Comparison of ENCODE assay signal across 1 cellular context in the genomic region with DNA sequence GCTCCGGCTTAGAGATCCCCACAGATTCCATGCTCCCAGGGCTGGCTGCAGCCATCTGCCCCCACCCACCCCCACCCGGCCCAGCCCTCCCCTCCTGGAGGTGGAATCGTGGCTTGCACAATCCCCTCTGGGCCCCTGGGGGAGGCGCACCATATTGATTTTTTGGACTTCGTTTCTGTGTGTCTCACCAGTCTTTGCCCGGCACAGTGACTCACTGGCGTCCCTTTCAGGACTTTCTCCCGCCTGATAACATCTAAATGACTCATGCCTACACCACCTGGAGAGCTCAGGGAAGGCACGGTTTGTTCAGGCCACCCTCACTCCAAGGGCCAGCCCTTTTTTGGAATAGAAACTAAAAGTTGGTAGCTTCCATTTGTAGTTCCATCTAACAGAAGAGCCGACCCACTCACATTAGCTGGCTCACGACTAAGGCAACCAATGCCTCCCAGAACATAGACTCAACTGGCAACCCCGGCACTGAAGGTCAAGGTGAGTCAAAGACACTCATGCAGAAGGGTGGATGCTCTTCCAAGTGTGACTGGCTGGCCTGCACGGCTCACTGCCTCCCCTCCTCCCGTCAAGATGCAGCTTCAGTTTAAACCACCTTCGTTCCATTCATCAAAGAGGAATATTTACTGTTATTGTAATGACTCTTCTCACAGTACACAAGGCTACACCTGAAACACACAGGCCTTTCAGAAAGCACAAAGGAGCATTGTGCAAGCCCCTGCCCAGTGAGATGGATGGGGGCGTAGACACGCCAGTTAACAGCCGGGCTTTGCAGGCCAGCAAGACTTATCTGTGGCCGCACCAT.
A peak's percentile ranks its signal among the peaks of the same experiment; 100 is the strongest.
TF ChIP-seq lines count a peak whose summit lies in the region.

No MANE protein-coding gene starts in this region.

TF ChIP-seq in HepG2, 621 proteins besides CTCF, POLR2A, EP300 and RAD21 (continued from another document and continues in another):
- TF ChIP-seq, protein P1, sequence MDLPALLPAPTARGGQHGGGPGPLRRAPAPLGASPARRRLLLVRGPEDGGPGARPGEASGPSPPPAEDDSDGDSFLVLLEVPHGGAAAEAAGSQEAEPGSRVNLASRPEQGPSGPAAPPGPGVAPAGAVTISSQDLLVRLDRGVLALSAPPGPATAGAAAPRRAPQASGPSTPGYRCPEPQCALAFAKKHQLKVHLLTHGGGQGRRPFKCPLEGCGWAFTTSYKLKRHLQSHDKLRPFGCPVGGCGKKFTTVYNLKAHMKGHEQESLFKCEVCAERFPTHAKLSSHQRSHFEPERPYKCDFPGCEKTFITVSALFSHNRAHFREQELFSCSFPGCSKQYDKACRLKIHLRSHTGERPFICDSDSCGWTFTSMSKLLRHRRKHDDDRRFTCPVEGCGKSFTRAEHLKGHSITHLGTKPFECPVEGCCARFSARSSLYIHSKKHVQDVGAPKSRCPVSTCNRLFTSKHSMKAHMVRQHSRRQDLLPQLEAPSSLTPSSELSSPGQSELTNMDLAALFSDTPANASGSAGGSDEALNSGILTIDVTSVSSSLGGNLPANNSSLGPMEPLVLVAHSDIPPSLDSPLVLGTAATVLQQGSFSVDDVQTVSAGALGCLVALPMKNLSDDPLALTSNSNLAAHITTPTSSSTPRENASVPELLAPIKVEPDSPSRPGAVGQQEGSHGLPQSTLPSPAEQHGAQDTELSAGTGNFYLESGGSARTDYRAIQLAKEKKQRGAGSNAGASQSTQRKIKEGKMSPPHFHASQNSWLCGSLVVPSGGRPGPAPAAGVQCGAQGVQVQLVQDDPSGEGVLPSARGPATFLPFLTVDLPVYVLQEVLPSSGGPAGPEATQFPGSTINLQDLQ (CRISPR knock-in tag; IDR thresholded peaks at IDR 0.05) = no peak
- TF ChIP-seq, protein P2, sequence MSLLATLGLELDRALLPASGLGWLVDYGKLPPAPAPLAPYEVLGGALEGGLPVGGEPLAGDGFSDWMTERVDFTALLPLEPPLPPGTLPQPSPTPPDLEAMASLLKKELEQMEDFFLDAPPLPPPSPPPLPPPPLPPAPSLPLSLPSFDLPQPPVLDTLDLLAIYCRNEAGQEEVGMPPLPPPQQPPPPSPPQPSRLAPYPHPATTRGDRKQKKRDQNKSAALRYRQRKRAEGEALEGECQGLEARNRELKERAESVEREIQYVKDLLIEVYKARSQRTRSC (CRISPR knock-in tag; IDR thresholded peaks at IDR 0.05; ENCODE audit: low read depth) = no peak
- TF ChIP-seq, protein P3, sequence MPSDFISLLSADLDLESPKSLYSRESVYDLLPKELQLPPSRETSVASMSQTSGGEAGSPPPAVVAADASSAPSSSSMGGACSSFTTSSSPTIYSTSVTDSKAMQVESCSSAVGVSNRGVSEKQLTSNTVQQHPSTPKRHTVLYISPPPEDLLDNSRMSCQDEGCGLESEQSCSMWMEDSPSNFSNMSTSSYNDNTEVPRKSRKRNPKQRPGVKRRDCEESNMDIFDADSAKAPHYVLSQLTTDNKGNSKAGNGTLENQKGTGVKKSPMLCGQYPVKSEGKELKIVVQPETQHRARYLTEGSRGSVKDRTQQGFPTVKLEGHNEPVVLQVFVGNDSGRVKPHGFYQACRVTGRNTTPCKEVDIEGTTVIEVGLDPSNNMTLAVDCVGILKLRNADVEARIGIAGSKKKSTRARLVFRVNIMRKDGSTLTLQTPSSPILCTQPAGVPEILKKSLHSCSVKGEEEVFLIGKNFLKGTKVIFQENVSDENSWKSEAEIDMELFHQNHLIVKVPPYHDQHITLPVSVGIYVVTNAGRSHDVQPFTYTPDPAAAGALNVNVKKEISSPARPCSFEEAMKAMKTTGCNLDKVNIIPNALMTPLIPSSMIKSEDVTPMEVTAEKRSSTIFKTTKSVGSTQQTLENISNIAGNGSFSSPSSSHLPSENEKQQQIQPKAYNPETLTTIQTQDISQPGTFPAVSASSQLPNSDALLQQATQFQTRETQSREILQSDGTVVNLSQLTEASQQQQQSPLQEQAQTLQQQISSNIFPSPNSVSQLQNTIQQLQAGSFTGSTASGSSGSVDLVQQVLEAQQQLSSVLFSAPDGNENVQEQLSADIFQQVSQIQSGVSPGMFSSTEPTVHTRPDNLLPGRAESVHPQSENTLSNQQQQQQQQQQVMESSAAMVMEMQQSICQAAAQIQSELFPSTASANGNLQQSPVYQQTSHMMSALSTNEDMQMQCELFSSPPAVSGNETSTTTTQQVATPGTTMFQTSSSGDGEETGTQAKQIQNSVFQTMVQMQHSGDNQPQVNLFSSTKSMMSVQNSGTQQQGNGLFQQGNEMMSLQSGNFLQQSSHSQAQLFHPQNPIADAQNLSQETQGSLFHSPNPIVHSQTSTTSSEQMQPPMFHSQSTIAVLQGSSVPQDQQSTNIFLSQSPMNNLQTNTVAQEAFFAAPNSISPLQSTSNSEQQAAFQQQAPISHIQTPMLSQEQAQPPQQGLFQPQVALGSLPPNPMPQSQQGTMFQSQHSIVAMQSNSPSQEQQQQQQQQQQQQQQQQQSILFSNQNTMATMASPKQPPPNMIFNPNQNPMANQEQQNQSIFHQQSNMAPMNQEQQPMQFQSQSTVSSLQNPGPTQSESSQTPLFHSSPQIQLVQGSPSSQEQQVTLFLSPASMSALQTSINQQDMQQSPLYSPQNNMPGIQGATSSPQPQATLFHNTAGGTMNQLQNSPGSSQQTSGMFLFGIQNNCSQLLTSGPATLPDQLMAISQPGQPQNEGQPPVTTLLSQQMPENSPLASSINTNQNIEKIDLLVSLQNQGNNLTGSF (CRISPR knock-in tag; IDR thresholded peaks at IDR 0.05) = no peak
- TF ChIP-seq, protein P4, sequence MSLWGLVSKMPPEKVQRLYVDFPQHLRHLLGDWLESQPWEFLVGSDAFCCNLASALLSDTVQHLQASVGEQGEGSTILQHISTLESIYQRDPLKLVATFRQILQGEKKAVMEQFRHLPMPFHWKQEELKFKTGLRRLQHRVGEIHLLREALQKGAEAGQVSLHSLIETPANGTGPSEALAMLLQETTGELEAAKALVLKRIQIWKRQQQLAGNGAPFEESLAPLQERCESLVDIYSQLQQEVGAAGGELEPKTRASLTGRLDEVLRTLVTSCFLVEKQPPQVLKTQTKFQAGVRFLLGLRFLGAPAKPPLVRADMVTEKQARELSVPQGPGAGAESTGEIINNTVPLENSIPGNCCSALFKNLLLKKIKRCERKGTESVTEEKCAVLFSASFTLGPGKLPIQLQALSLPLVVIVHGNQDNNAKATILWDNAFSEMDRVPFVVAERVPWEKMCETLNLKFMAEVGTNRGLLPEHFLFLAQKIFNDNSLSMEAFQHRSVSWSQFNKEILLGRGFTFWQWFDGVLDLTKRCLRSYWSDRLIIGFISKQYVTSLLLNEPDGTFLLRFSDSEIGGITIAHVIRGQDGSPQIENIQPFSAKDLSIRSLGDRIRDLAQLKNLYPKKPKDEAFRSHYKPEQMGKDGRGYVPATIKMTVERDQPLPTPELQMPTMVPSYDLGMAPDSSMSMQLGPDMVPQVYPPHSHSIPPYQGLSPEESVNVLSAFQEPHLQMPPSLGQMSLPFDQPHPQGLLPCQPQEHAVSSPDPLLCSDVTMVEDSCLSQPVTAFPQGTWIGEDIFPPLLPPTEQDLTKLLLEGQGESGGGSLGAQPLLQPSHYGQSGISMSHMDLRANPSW (CRISPR knock-in tag; IDR thresholded peaks at IDR 0.05; ENCODE audit: borderline replicate concordance) = 0 out of 2 replicates have a peak, but pooled peaks have one; percentile 50
- peak; percentile 45 for TF ChIP-seq STAG1 (CRISPR knock-in tag; IDR thresholded peaks at IDR 0.05)
- TF ChIP-seq KDM2A (CRISPR knock-in tag; IDR thresholded peaks at IDR 0.05; ENCODE audit: borderline replicate concordance, low read depth) = peak; percentile 61
- TF ChIP-seq ZNF234 (CRISPR knock-in tag; conservative IDR thresholded peaks at IDR 0.05) = no peak
- peak; percentile 71; the same call in 1 of the 2 replicates for TF ChIP-seq CHD4 (IDR thresholded peaks at IDR 0.05; ENCODE audit: borderline replicate concordance, low read length)
- no peak for TF ChIP-seq MBNL3 (CRISPR knock-in tag; conservative IDR thresholded peaks at IDR 0.05)
- TF ChIP-seq ZSCAN21 (CRISPR knock-in tag; IDR thresholded peaks at IDR 0.05; ENCODE audit: borderline replicate concordance) = peak; percentile 51; the same call in 1 of the 2 replicates
- TF ChIP-seq, protein P5, sequence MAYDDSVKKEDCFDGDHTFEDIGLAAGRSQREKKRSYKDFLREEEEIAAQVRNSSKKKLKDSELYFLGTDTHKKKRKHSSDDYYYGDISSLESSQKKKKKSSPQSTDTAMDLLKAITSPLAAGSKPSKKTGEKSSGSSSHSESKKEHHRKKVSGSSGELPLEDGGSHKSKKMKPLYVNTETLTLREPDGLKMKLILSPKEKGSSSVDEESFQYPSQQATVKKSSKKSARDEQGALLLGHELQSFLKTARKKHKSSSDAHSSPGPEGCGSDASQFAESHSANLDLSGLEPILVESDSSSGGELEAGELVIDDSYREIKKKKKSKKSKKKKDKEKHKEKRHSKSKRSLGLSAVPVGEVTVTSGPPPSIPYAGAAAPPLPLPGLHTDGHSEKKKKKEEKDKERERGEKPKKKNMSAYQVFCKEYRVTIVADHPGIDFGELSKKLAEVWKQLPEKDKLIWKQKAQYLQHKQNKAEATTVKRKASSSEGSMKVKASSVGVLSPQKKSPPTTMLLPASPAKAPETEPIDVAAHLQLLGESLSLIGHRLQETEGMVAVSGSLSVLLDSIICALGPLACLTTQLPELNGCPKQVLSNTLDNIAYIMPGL (CRISPR knock-in tag; IDR thresholded peaks at IDR 0.05; ENCODE audit: borderline replicate concordance in 1 of 2, low read depth in 1 of 2) = peak; percentile 34 to 42; a peak in 2 of 4 replicates
- TF ChIP-seq, protein P6, sequence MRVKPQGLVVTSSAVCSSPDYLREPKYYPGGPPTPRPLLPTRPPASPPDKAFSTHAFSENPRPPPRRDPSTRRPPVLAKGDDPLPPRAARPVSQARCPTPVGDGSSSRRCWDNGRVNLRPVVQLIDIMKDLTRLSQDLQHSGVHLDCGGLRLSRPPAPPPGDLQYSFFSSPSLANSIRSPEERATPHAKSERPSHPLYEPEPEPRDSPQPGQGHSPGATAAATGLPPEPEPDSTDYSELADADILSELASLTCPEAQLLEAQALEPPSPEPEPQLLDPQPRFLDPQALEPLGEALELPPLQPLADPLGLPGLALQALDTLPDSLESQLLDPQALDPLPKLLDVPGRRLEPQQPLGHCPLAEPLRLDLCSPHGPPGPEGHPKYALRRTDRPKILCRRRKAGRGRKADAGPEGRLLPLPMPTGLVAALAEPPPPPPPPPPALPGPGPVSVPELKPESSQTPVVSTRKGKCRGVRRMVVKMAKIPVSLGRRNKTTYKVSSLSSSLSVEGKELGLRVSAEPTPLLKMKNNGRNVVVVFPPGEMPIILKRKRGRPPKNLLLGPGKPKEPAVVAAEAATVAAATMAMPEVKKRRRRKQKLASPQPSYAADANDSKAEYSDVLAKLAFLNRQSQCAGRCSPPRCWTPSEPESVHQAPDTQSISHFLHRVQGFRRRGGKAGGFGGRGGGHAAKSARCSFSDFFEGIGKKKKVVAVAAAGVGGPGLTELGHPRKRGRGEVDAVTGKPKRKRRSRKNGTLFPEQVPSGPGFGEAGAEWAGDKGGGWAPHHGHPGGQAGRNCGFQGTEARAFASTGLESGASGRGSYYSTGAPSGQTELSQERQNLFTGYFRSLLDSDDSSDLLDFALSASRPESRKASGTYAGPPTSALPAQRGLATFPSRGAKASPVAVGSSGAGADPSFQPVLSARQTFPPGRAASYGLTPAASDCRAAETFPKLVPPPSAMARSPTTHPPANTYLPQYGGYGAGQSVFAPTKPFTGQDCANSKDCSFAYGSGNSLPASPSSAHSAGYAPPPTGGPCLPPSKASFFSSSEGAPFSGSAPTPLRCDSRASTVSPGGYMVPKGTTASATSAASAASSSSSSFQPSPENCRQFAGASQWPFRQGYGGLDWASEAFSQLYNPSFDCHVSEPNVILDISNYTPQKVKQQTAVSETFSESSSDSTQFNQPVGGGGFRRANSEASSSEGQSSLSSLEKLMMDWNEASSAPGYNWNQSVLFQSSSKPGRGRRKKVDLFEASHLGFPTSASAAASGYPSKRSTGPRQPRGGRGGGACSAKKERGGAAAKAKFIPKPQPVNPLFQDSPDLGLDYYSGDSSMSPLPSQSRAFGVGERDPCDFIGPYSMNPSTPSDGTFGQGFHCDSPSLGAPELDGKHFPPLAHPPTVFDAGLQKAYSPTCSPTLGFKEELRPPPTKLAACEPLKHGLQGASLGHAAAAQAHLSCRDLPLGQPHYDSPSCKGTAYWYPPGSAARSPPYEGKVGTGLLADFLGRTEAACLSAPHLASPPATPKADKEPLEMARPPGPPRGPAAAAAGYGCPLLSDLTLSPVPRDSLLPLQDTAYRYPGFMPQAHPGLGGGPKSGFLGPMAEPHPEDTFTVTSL (CRISPR knock-in tag; IDR thresholded peaks at IDR 0.05; ENCODE audit: borderline replicate concordance) = peak; percentile 46; the same call in 1 of the 2 replicates
- TF ChIP-seq, protein P7, sequence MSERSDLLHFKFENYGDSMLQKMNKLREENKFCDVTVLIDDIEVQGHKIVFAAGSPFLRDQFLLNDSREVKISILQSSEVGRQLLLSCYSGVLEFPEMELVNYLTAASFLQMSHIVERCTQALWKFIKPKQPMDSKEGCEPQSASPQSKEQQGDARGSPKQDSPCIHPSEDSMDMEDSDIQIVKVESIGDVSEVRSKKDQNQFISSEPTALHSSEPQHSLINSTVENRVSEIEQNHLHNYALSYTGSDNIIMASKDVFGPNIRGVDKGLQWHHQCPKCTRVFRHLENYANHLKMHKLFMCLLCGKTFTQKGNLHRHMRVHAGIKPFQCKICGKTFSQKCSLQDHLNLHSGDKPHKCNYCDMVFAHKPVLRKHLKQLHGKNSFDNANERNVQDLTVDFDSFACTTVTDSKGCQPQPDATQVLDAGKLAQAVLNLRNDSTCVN (CRISPR knock-in tag; IDR thresholded peaks at IDR 0.05; ENCODE audit: borderline replicate concordance) = peak; percentile 42; the same call in 1 of the 2 replicates
- TF ChIP-seq, protein P8, sequence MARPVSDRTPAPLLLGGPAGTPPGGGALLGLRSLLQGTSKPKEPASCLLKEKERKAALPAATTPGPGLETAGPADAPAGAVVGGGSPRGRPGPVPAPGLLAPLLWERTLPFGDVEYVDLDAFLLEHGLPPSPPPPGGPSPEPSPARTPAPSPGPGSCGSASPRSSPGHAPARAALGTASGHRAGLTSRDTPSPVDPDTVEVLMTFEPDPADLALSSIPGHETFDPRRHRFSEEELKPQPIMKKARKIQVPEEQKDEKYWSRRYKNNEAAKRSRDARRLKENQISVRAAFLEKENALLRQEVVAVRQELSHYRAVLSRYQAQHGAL (CRISPR knock-in tag; IDR thresholded peaks at IDR 0.05; ENCODE audit: not compliant biosample characterization) = no peak
- TF ChIP-seq, protein P9, sequence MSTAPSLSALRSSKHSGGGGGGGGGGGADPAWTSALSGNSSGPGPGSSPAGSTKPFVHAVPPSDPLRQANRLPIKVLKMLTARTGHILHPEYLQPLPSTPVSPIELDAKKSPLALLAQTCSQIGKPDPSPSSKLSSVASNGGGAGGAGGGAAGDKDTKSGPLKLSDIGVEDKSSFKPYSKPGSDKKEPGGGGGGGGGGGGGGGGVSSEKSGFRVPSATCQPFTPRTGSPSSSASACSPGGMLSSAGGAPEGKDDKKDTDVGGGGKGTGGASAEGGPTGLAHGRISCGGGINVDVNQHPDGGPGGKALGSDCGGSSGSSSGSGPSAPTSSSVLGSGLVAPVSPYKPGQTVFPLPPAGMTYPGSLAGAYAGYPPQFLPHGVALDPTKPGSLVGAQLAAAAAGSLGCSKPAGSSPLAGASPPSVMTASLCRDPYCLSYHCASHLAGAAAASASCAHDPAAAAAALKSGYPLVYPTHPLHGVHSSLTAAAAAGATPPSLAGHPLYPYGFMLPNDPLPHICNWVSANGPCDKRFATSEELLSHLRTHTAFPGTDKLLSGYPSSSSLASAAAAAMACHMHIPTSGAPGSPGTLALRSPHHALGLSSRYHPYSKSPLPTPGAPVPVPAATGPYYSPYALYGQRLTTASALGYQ (CRISPR knock-in tag; IDR thresholded peaks at IDR 0.05) = peak; percentile 90
- TF ChIP-seq ZSCAN31 (CRISPR knock-in tag; IDR thresholded peaks at IDR 0.05; ENCODE audit: low read depth) = peak; percentile 77; the same call in 1 of the 2 replicates
- TF ChIP-seq ZBTB42 (CRISPR knock-in tag; IDR thresholded peaks at IDR 0.05) = no peak; the same call in 1 of the 2 replicates
- TF ChIP-seq, protein P10, sequence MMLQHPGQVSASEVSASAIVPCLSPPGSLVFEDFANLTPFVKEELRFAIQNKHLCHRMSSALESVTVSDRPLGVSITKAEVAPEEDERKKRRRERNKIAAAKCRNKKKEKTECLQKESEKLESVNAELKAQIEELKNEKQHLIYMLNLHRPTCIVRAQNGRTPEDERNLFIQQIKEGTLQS (CRISPR knock-in tag; IDR thresholded peaks at IDR 0.05) = peak; percentile 97
- TF ChIP-seq ZNF383 (CRISPR knock-in tag; IDR thresholded peaks at IDR 0.05; ENCODE audit: borderline replicate concordance) = no peak
